17 cellular contexts compared by ENCODE assay signal in genomic region chr9:127092041-127092608, GRCh38. TPM values are rescaled to one million over a fixed set of nuclear protein-coding genes. Genes with fewer than 3 reads are reported as not detected.
"Had no signal": no experiment of that assay in that cellular context is flagged by ENCODE, and none has a peak within 500 bp of the region (broad histone marks: within the 10 kb centered on the region; RNA-seq: fewer than 3 reads in every experiment).

No MANE protein-coding gene starts in this region.

- H3K9me3 Mint-ChIP-seq: nephron had no signal

- H3K4me1 ChIP-seq: breast epithelium, colonic mucosa, psoas muscle had no signal

- H3K27ac ChIP-seq: colonic mucosa, epithelial cell of prostate, psoas muscle had no signal

- H3K27ac Mint-ChIP-seq: nephron had no signal

- H3K4me3 ChIP-seq: adrenal gland, breast epithelium, colonic mucosa, psoas muscle, stomach, tibial nerve had no signal

- ATAC-seq: psoas muscle, sciatic nerve had no signal

- H3K4me3 Mint-ChIP-seq: nephron had no signal

- H3K27me3 ChIP-seq: adrenal gland, breast epithelium, colonic mucosa, stomach, tibial nerve had no signal

- H3K36me3 ChIP-seq: adrenal gland, breast epithelium, colonic mucosa had no signal

- DNase-seq: activated CD4-positive, alpha-beta T cell treated with anti-CD3 and anti-CD28 coated beads, Interleukin-2, amount 50 U/mL, for 1 hour; activated naive CD4-positive, alpha-beta T cell treated with anti-CD3 and anti-CD28 coated beads, Interleukin-2, amount 50 U/mL, for 16 hours; activated T-cell treated with anti-CD3 and anti-CD28 coated beads for 4 hours; colonic mucosa; psoas muscle; SHP77 treated with DMSO at 0.1 percent for 48 hours; stimulated activated CD4-positive, alpha-beta T cell treated with anti-CD3 and anti-CD28 coated beads, Interleukin-2, amount 100 ng/mL, for 48 hours; stimulated activated CD8-positive, alpha-beta memory T cell treated with anti-CD3 and anti-CD28 coated beads, Interleukin-4, amount 100 ng/mL, for 48 hours; stomach; T-helper 2 cell had no signal

- H3K9me3 ChIP-seq: adrenal gland, breast epithelium, colonic mucosa, psoas muscle, stomach, tibial nerve had no signal

RNA-seq across cellular contexts. Expression of gene ANGPTL2, which starts 30.3 kb away (rescaled TPM):
- total RNA-seq: activated CD8-positive, alpha-beta memory T cell treated with anti-CD3 and anti-CD28 coated beads for 36 hours had no signal
